ENCODE assay signal across 13 cellular contexts in the genomic region with DNA sequence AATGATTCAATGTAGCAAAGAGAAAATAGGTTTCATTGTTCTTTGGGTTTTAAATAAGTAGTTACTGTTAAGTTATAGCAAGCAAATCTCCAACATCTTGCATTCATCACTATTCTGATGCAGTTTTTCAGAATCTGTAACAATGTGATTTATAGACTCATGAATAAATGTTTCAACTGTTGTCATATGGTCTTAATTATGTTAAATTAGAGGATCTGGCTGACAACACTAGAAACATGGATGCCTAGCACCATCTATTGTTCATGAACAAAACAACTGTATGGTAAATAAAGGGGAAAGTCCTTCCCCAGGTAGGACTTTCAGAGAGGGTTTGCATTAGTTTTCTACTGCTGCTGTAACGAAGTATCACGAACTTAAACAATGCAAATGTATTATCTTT.
DNase-seq lines count a peak whose midpoint lies in the region; ATAC-seq, FAIRE-seq and TF ChIP-seq lines count a peak whose summit lies in the region.
"Had no signal": no experiment of that assay in that cellular context is flagged by ENCODE, and none has a peak within 500 bp of the region (broad histone marks: within the 10 kb centered on the region; RNA-seq: fewer than 3 reads in every experiment).

No MANE protein-coding gene starts in this region.

- H3K36me3 ChIP-seq in bronchial epithelial cell (ENCODE audit: control insufficient read depth, insufficient read depth, low read length) = no peaks in the 10 kb centered on the region
- H3K36me3 ChIP-seq: ascending aorta, heart right ventricle, SJSA1 had no signal

- H3K27me3 ChIP-seq in bronchial epithelial cell (ENCODE audit: control insufficient read depth, insufficient read depth, low read length) = peaks cover 1% of the 10 kb centered on the region
- H3K27me3 ChIP-seq: ascending aorta, SJSA1 had no signal

- ATAC-seq in GM21723 (IDR thresholded peaks at IDR 0.05; ENCODE audit: unreplicated experiment) = no peak
- ATAC-seq in HG02759 (IDR thresholded peaks at IDR 0.05; ENCODE audit: unreplicated experiment) = no peak
- ATAC-seq: heart right ventricle had no signal

- no peak for TF ChIP-seq CTCF in bronchial epithelial cell (IDR thresholded peaks at IDR 0.05; ENCODE audit: insufficient read depth, low read length, severe bottlenecking)

- H3K4me3 ChIP-seq in bronchial epithelial cell (ENCODE audit: low read depth, low read length) = no peak overlapping the region
- H3K4me3 ChIP-seq: ascending aorta, heart right ventricle, SJSA1 had no signal

- FAIRE-seq in bronchial epithelial cell (lab: Jason Lieb, UNC) = no peak

- DNase-seq in DMS 273 (lab: John Stamatoyannopoulos, UW; ENCODE audit: unreplicated experiment) (peak; percentile 0), DMS 273 treated with DMSO at 0.1 percent for 48 hours (lab: John Stamatoyannopoulos, UW) (no peak), NAMALWA (ENCODE audit: low spot score) (peak; percentile 53), bronchial epithelial cell (ENCODE audit: low read depth) (peak; percentile 28), renal cortical epithelial cell (ENCODE audit: low read depth) (peak; percentile 13), GM19238 (ENCODE audit: insufficient read length, low spot score) (no peak)
- DNase-seq: 8988T, heart right ventricle, NCI-H1092 had no signal

Comparison
In these comparisons a context has a peak if more than half of its experiments do, and no peak if none do; other contexts are left out.
1. DNase-seq: peak in DMS 273 (single experiment), NAMALWA (single experiment), bronchial epithelial cell (single experiment) and renal cortical epithelial cell (single experiment); none in DMS 273 treated with DMSO at 0.1 percent for 48 hours (single experiment) and GM19238 (single experiment).